In the genomic region with DNA sequence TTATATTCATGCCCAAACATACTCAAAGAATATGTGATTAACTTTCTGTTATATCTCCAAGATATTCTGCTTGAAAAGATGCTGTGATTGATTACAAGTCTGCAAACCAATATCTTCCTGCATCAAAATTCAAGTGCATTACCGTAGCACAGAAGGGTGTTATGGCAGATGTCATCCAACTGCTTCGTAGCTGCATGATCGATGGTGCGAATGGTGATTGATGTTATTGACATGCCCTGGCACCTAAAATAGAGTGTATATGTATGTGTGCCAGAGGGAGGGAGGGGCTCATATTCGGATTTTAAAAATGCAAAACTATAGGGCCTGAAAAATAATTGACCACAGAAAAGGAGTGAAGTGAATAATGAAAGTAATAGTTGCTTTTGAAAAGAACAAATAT, we compare ENCODE assay signal across 8 cellular contexts.
"Had no signal": no experiment of that assay in that cellular context is flagged by ENCODE, and none has a peak within 500 bp of the region (broad histone marks: within the 10 kb centered on the region; RNA-seq: fewer than 3 reads in every experiment).

No MANE protein-coding gene starts in this region.

- H3K36me3 ChIP-seq: HAP-1 had no signal

- H3K4me1 ChIP-seq: HAP-1 had no signal

- H2AFZ ChIP-seq: GM23248 had no signal

- H3K9ac ChIP-seq: GM23248 had no signal

- H3K27ac ChIP-seq: GM23248, HL-60 had no signal

- H3K4me1 Mint-ChIP-seq: IgD-negative memory B cell had no signal

- H3K4me3 ChIP-seq: GM23248, HAP-1 had no signal

- H3K4me3 Mint-ChIP-seq: HFFc6, IgD-negative memory B cell had no signal

- H3K36me3 Mint-ChIP-seq: IgD-negative memory B cell had no signal

- H3K27me3 Mint-ChIP-seq: IgD-negative memory B cell had no signal

- H3K27ac Mint-ChIP-seq: HFFc6, IgD-negative memory B cell had no signal

- DNase-seq: GM23248, GOT3, H7, HFFc6, KBM-7 had no signal

- H3K9me3 ChIP-seq: HAP-1 had no signal
